21 cellular contexts compared by ENCODE assay signal in the genomic region with DNA sequence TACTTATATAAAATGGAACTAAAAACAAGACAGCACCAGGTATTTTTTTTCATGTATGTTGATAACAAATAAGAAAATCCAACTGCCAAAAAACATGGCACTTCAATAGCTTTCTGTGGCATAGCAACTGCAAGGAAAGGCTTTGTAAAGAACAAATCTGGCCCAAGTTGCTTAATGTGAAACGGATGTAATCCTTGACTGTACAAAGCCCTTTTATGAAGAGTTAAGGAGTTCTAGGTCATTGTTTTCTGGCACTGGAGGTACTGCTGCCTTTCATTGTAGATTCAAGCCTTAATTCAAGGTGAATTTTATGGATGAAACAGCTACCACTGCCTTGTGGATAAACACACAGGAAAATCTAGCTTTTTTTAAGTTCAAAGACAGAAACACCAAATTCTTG.
DNase-seq lines count a peak whose midpoint lies in the region; ATAC-seq and TF ChIP-seq lines count a peak whose summit lies in the region.
"Had no signal": no experiment of that assay in that cellular context is flagged by ENCODE, and none has a peak within 500 bp of the region (broad histone marks: within the 10 kb centered on the region; RNA-seq: fewer than 3 reads in every experiment).

No MANE protein-coding gene starts in this region.

- H3K4me3 Mint-ChIP-seq in GM23338 = no peak overlapping the region
- H3K4me3 Mint-ChIP-seq: activated CD4-positive, alpha-beta T cell treated with anti-CD3 and anti-CD28 coated beads, Interleukin-2, amount 10 ng/mL, durations not matched to agents 7 days and 5 days; activated CD8-positive, alpha-beta memory T cell treated with anti-CD3 and anti-CD28 coated beads, Interleukin-2, amount 10 ng/mL, durations not matched to agents 7 days and 5 days; activated T-cell treated with anti-CD3 and anti-CD28 coated beads, Interleukin-2, amount 50 U/mL, for 72 hours; CD4-positive, CD25-positive, alpha-beta regulatory T cell; H9; naive thymus-derived CD4-positive, alpha-beta T cell had no signal

- H3K36me3 ChIP-seq in GM23338 (ENCODE audit: insufficient read depth) (no peaks in the 10 kb centered on the region), neutrophil (peaks cover 10% of the 10 kb centered on the region), SJCRH30 (peaks cover 25% of the 10 kb centered on the region)
- H3K36me3 ChIP-seq: tibial artery had no signal

- H3K79me2 ChIP-seq in GM23338 (replicated peaks; ENCODE audit: insufficient read depth) = no peaks in the 10 kb centered on the region; the same call in 1 of the 2 replicates

- no peaks in the 10 kb centered on the region for H4K20me1 ChIP-seq in GM23338 (replicated peaks; ENCODE audit: insufficient read depth)

- H3K27ac ChIP-seq in GM23338 (ENCODE audit: low read depth) (peak overlapping the region; percentile 40; the same call in 1 of the 2 replicates), dorsolateral prefrontal cortex (peak overlapping the region in 30 of 59 donors; percentile 0 to 66 (median 22)), neutrophil (peak overlapping the region; percentile 9), SJCRH30 (no peak overlapping the region)
- H3K27ac ChIP-seq: RWPE1, stomach, tibial artery, VCaP had no signal

- no peaks in the 10 kb centered on the region for H3K9me3 Mint-ChIP-seq in GM23338
- H3K9me3 Mint-ChIP-seq: activated CD4-positive, alpha-beta T cell treated with anti-CD3 and anti-CD28 coated beads, Interleukin-2, amount 10 ng/mL, durations not matched to agents 7 days and 5 days; activated T-cell treated with anti-CD3 and anti-CD28 coated beads, Interleukin-2, amount 50 U/mL, for 72 hours; CD4-positive, CD25-positive, alpha-beta regulatory T cell; H9; naive thymus-derived CD4-positive, alpha-beta T cell had no signal

- H3K27ac Mint-ChIP-seq in GM23338 = no peak overlapping the region; the same call in 1 of the 2 replicates
- H3K27ac Mint-ChIP-seq: activated CD4-positive, alpha-beta T cell treated with anti-CD3 and anti-CD28 coated beads, Interleukin-2, amount 10 ng/mL, durations not matched to agents 7 days and 5 days; activated CD8-positive, alpha-beta memory T cell treated with anti-CD3 and anti-CD28 coated beads, Interleukin-2, amount 10 ng/mL, durations not matched to agents 7 days and 5 days; activated T-cell treated with anti-CD3 and anti-CD28 coated beads, Interleukin-2, amount 50 U/mL, for 72 hours had no signal

- DNase-seq in GM23338 (ENCODE audit: low spot score) (no peak), RPMI7951 (ENCODE audit: low read depth) (peak; percentile 7), dorsolateral prefrontal cortex (no peak), mucosa of gallbladder (ENCODE audit: low spot score) (no peak), NCI-H2227 (lab: John Stamatoyannopoulos, UW; ENCODE audit: unreplicated experiment) (no peak), NCI-H526 (lab: John Stamatoyannopoulos, UW) (no peak), SJCRH30 (no peak)
- DNase-seq: activated CD4-positive, alpha-beta T cell treated with anti-CD3 and anti-CD28 coated beads, Interleukin-2, amount 10 ng/mL, durations not matched to agents 7 days and 5 days; activated CD8-positive, alpha-beta memory T cell treated with anti-CD3 and anti-CD28 coated beads, Interleukin-2, amount 10 ng/mL, durations not matched to agents 7 days and 5 days; activated naive CD4-positive, alpha-beta T cell treated with anti-CD3 and anti-CD28 coated beads, Interleukin-2, amount 50 U/mL, for 16 hours; activated T-cell treated with anti-CD3 and anti-CD28 coated beads, Interleukin-2, amount 50 U/mL, for 72 hours; CD4-positive, CD25-positive, alpha-beta regulatory T cell; H9; left colon; naive thymus-derived CD4-positive, alpha-beta T cell; right cardiac atrium; stomach; tibial artery had no signal

- H3K9me3 ChIP-seq in neutrophil = no peaks in the 10 kb centered on the region
- no peaks in the 10 kb centered on the region for H3K9me3 ChIP-seq in SJCRH30 (replicated peaks)
- H3K9me3 ChIP-seq: stomach, tibial artery had no signal

- H3K36me3 Mint-ChIP-seq in GM23338 (ENCODE audit: low read depth) = peaks cover 4% of the 10 kb centered on the region; the same call in 2 of the 3 replicates

- H3K4me3 ChIP-seq in GM23338 (no peak overlapping the region), dorsolateral prefrontal cortex (no peak overlapping the region), neutrophil (ENCODE audit: low read depth in 1 of 2, low read length in 1 of 2) (no peak overlapping the region), SJCRH30 (no peak overlapping the region)
- H3K4me3 ChIP-seq: stomach, tibial artery had no signal

- TF ChIP-seq CTCF in GM23338 (conservative IDR thresholded peaks at IDR 0.05; ENCODE audit: low read depth in 2 of 2) (no peak), dorsolateral prefrontal cortex (IDR thresholded peaks at IDR 0.05 in 54 of 56, conservative IDR thresholded peaks at IDR 0.05 in 2 of 56; ENCODE audit: low read depth in 1 of 56, partially characterized antibody in 56 of 56) (no peak), neutrophil (IDR thresholded peaks at IDR 0.05) (no peak)

- ATAC-seq in GM23338 = no peak
- ATAC-seq: activated CD8-positive, alpha-beta memory T cell treated with anti-CD3 and anti-CD28 coated beads, Interleukin-2, amount 10 ng/mL, durations not matched to agents 7 days and 5 days; activated T-cell treated with anti-CD3 and anti-CD28 coated beads, Interleukin-2, amount 50 U/mL, for 72 hours; naive thymus-derived CD4-positive, alpha-beta T cell had no signal

- H3K27me3 ChIP-seq in GM23338 (ENCODE audit: insufficient read depth) = no peaks in the 10 kb centered on the region
- no peaks in the 10 kb centered on the region for H3K27me3 ChIP-seq in dorsolateral prefrontal cortex
- H3K27me3 ChIP-seq in neutrophil = no peaks in the 10 kb centered on the region
- H3K27me3 ChIP-seq in SJCRH30 = no peaks in the 10 kb centered on the region
- H3K27me3 ChIP-seq: stomach, tibial artery had no signal

- H3K4me1 Mint-ChIP-seq in GM23338 = peaks cover 55% of the 10 kb centered on the region
- H3K4me1 Mint-ChIP-seq: activated CD4-positive, alpha-beta T cell treated with anti-CD3 and anti-CD28 coated beads, Interleukin-2, amount 10 ng/mL, durations not matched to agents 7 days and 5 days; activated CD8-positive, alpha-beta memory T cell treated with anti-CD3 and anti-CD28 coated beads, Interleukin-2, amount 10 ng/mL, durations not matched to agents 7 days and 5 days had no signal

- no peak overlapping the region for H2AFZ ChIP-seq in GM23338

- peaks cover 43% of the 10 kb centered on the region for H3K4me1 ChIP-seq in GM23338 (ENCODE audit: insufficient read depth)
- H3K4me1 ChIP-seq in neutrophil (ENCODE audit: control insufficient read depth in 1 of 2, insufficient read depth in 1 of 2, low read depth in 1 of 2, low read length in 1 of 2) = no peaks in the 10 kb centered on the region
- peaks cover 18% of the 10 kb centered on the region for H3K4me1 ChIP-seq in SJCRH30
- H3K4me1 ChIP-seq: tibial artery had no signal

- H3F3A ChIP-seq in GM23338 (replicated peaks; ENCODE audit: low read depth) = no peaks in the 10 kb centered on the region

- no peaks in the 10 kb centered on the region for H3K27me3 Mint-ChIP-seq in GM23338 (ENCODE audit: insufficient read depth, low read depth, poor library complexity)
- H3K27me3 Mint-ChIP-seq: activated CD4-positive, alpha-beta T cell treated with anti-CD3 and anti-CD28 coated beads, Interleukin-2, amount 10 ng/mL, durations not matched to agents 7 days and 5 days; activated CD8-positive, alpha-beta memory T cell treated with anti-CD3 and anti-CD28 coated beads, Interleukin-2, amount 10 ng/mL, durations not matched to agents 7 days and 5 days; CD4-positive, CD25-positive, alpha-beta regulatory T cell; naive thymus-derived CD4-positive, alpha-beta T cell had no signal

- peak overlapping the region; percentile 33 for H3K4me2 ChIP-seq in GM23338

- no peaks in the 10 kb centered on the region for H3K9me2 ChIP-seq in GM23338 (ENCODE audit: insufficient read depth)

- intact Hi-C loops in dorsolateral prefrontal cortex (cut with DNase I) = loop anchor here in 1 of 2 donors (10.0 kb wide), 1 partner anchor 93 kb away; a partner anchor contains a TSS

TF ChIP-seq in GM23338, 12 proteins besides CTCF, POLR2A, EP300 and RAD21:
- TF ChIP-seq ZNF331 (CRISPR knock-in tag; IDR thresholded peaks at IDR 0.05; ENCODE audit: low read depth) (no peak), EZH2 (IDR thresholded peaks at IDR 0.05; ENCODE audit: low read depth, unreplicated experiment) (no peak), NANOG (IDR thresholded peaks at IDR 0.05; ENCODE audit: borderline replicate concordance) (no peak), JUNB (IDR thresholded peaks at IDR 0.05; ENCODE audit: unreplicated experiment) (no peak)
